Comparison of ENCODE assay signal across 9 cellular contexts in the genomic region with DNA sequence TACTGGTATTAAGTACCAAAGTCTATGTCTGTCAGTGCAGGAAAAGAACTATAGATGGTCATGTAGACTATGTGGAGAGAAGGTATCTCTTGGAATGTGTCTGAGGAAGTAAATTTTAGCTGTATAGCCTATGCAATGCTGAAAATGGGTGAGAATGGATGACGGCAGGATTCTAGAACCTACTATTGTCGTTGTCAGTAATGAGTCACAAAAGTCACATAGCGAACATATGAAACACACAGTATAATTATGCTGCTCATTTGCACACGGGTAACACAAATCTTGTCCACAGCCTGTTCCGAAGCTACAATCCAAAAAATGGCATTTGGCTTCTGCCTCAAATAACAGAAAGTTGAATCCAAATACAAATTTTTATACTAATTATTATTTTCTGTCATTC. TPM values are rescaled to one million over a fixed set of nuclear protein-coding genes. Genes with fewer than 3 reads are reported as not detected.
DNase-seq lines count a peak whose midpoint lies in the region; ATAC-seq and TF ChIP-seq lines count a peak whose summit lies in the region.
"Had no signal": no experiment of that assay in that cellular context is flagged by ENCODE, and none has a peak within 500 bp of the region (broad histone marks: within the 10 kb centered on the region; RNA-seq: fewer than 3 reads in every experiment).

No MANE protein-coding gene starts in this region.

- H3K36me3 Mint-ChIP-seq in CD4-positive, alpha-beta memory T cell = peaks cover 0 to 14% of the 10 kb centered on the region in 2 donors
- no peaks in the 10 kb centered on the region for H3K36me3 Mint-ChIP-seq in neural crest cell (ENCODE audit: low read depth)

- peaks cover 18 to 46% (median 26%) of the 10 kb centered on the region in 4 donors for H3K4me1 Mint-ChIP-seq in CD4-positive, alpha-beta memory T cell
- peaks cover 81% of the 10 kb centered on the region for H3K4me1 Mint-ChIP-seq in neural crest cell

- no peaks in the 10 kb centered on the region for H4K20me1 ChIP-seq in OCI-LY1 (ENCODE audit: insufficient read depth, low read length)

- no peak overlapping the region for H3K4me3 ChIP-seq in CD4-positive, alpha-beta memory T cell (ENCODE audit: low read length in 2 of 2)
- no peak overlapping the region for H3K4me3 ChIP-seq in OCI-LY1 (ENCODE audit: low read depth, low read length, poor library complexity, severe bottlenecking)
- no peak overlapping the region for H3K4me3 ChIP-seq in dorsolateral prefrontal cortex

- no peak overlapping the region for H3K4me2 ChIP-seq in OCI-LY1 (ENCODE audit: low read length)

- H3K27ac ChIP-seq in CD4-positive, alpha-beta memory T cell (ENCODE audit: low read depth, low read length) = no peak overlapping the region
- peak overlapping the region; percentile 58 for H3K27ac ChIP-seq in OCI-LY1 (ENCODE audit: low read depth, low read length, poor library complexity, severe bottlenecking)
- peak overlapping the region in 49 of 59 donors; percentile 13 to 100 (median 96) for H3K27ac ChIP-seq in dorsolateral prefrontal cortex

- H2AFZ ChIP-seq in OCI-LY1 (ENCODE audit: low read length) = no peak overlapping the region

- intact Hi-C loops in CD4-positive, alpha-beta memory T cell (cut with micrococcal nuclease) = loop anchor here (5.0 kb wide), 4 partner anchors 77 to 607 kb away; no protein-coding TSS in a partner anchor
- intact Hi-C loops in dorsolateral prefrontal cortex (cut with DNase I) = loop anchor here (5.0 to 10.0 kb wide), 4 partner anchors 58 to 364 kb away; no protein-coding TSS in a partner anchor

- H3K36me3 ChIP-seq in CD4-positive, alpha-beta memory T cell (ENCODE audit: insufficient read depth, low read length) = no peaks in the 10 kb centered on the region
- H3K36me3 ChIP-seq in OCI-LY1 (ENCODE audit: insufficient read depth, low read length) = peaks cover 3% of the 10 kb centered on the region; the same call in 1 of the 2 replicates

- peaks cover 35% of the 10 kb centered on the region for H3K4me1 ChIP-seq in CD4-positive, alpha-beta memory T cell (ENCODE audit: insufficient read depth, low read length)
- peaks cover 68% of the 10 kb centered on the region for H3K4me1 ChIP-seq in OCI-LY1 (ENCODE audit: insufficient read depth, low read length, severe bottlenecking)

- POLR2A ChIA-PET in CD4-positive, alpha-beta memory T cell (lab: Charles Lee; ENCODE audit: partially characterized antibody) = interaction anchor here (0.7 to 16.1 kb wide), 11 partner anchors 20 to 449 kb away, joined by 3 to 760 read pairs (median 3); partner anchors contain the start of genes KMT2E and SRPK2

- H3K27me3 Mint-ChIP-seq in CD4-positive, alpha-beta memory T cell = no peaks in the 10 kb centered on the region
- H3K27me3 Mint-ChIP-seq in neural crest cell (ENCODE audit: low read depth) = no peaks in the 10 kb centered on the region

- no peaks in the 10 kb centered on the region for H3K9me3 Mint-ChIP-seq in CD4-positive, alpha-beta memory T cell
- H3K9me3 Mint-ChIP-seq in neural crest cell = no peaks in the 10 kb centered on the region

- CTCF ChIA-PET in CD4-positive, alpha-beta memory T cell (lab: Charles Lee; ENCODE audit: partially characterized antibody) = interaction anchor here (0.5 to 8.9 kb wide), 45 partner anchors 8 to 613 kb away, joined by 3 to 160 read pairs (median 7); partner anchors contain the start of genes KMT2E and RINT1

- H3K9me3 ChIP-seq in CD4-positive, alpha-beta memory T cell (ENCODE audit: control insufficient read depth in 1 of 2, low read length in 2 of 2) = no peaks in the 10 kb centered on the region
- H3K9me3 ChIP-seq in OCI-LY1 (ENCODE audit: low read length) = no peaks in the 10 kb centered on the region

- H3K9me2 ChIP-seq in OCI-LY1 (ENCODE audit: low read depth, low read length) = no peaks in the 10 kb centered on the region

- TF ChIP-seq CTCF in OCI-LY1 (IDR thresholded peaks at IDR 0.05; ENCODE audit: low read length) (no peak), dorsolateral prefrontal cortex (IDR thresholded peaks at IDR 0.05 in 54 of 56, conservative IDR thresholded peaks at IDR 0.05 in 2 of 56; ENCODE audit: low read depth in 1 of 56, partially characterized antibody in 56 of 56) (no peak), neural crest cell (conservative IDR thresholded peaks at IDR 0.05) (no peak)

- H3F3A ChIP-seq in OCI-LY1 (ENCODE audit: insufficient read depth, low read length) = peaks cover 18% of the 10 kb centered on the region; the same call in 1 of the 2 replicates

- no peak for ATAC-seq in HG02981 (IDR thresholded peaks at IDR 0.05; ENCODE audit: unreplicated experiment)

- peaks cover 23% of the 10 kb centered on the region for H3K79me2 ChIP-seq in OCI-LY1 (ENCODE audit: insufficient read depth, low read length)

- no peak overlapping the region for H3K4me3 Mint-ChIP-seq in CD4-positive, alpha-beta memory T cell
- peak overlapping the region; percentile 9 for H3K4me3 Mint-ChIP-seq in neural crest cell

- no peak for DNase-seq in CD4-positive, alpha-beta memory T cell
- DNase-seq in dorsolateral prefrontal cortex = no peak
- DNase-seq in neural crest cell (ENCODE audit: low read depth, low spot score) = no peak
- no peak for DNase-seq in 8988T
- no peak for DNase-seq in NCI-H128 (lab: John Stamatoyannopoulos, UW; ENCODE audit: unreplicated experiment)
- no peak for DNase-seq in activated effector memory CD4-positive, alpha-beta T cell treated with anti-CD3 and anti-CD28 coated beads, Interleukin-2, amount 50 U/mL, for 16 hours
- DNase-seq: activated CD4-positive, alpha-beta T cell treated with anti-CD3 and anti-CD28 coated beads, Interleukin-2, amount 50 U/mL, for 48 hours had no signal

- H3K27ac Mint-ChIP-seq in CD4-positive, alpha-beta memory T cell = peak overlapping the region in 4 of 7 donors; percentile 21 to 82 (median 38)
- H3K27ac Mint-ChIP-seq in neural crest cell (ENCODE audit: unreplicated experiment) = peak overlapping the region; percentile 1

- no peak overlapping the region for H3K9ac ChIP-seq in OCI-LY1 (ENCODE audit: low read length)

- H3K27me3 ChIP-seq in CD4-positive, alpha-beta memory T cell (ENCODE audit: insufficient read depth, low read length) = no peaks in the 10 kb centered on the region
- H3K27me3 ChIP-seq in OCI-LY1 (ENCODE audit: insufficient read depth, low read length) (no peaks in the 10 kb centered on the region), dorsolateral prefrontal cortex (no peaks in the 10 kb centered on the region)

RNA-seq across cellular contexts. Expression of gene KMT2E, which starts 33.6 kb away (rescaled TPM):
- 100 to 1,000 TPM; 213 to 224 TPM for total RNA-seq in CD4-positive, alpha-beta memory T cell
- polyA plus RNA-seq in CD4-positive, alpha-beta memory T cell = 100 to 1,000 TPM; 109 to 244 TPM
- total RNA-seq in dorsolateral prefrontal cortex (100 to 1,000 TPM; 106 to 165 (median 137) TPM), neural crest cell (75.5 and 79.6 TPM in 2 replicates)
